8 cellular contexts compared by ENCODE assay signal in genomic region chr17:48107137-48108055, GRCh38.
DNase-seq lines count a peak whose midpoint lies in the region; ATAC-seq lines count a peak whose summit lies in the region.

SNX11 (plus strand) TSS chr17:48107766; CDS start chr17:48112044, 4,278 bp downstream.

- H3K27ac ChIP-seq in BLaER1 treated with 17β-estradiol and CSF1 and Interleukin-3, amounts not matched to agents 10 nM and 100 nM, result peak within 1 kb of the TSS; percentile 60 to 85 (median 77)
- H3K27ac ChIP-seq in cingulate gyrus (ENCODE audit: low read depth, low read length), result peak within 1 kb of the TSS; percentile 93
- H3K27ac ChIP-seq in layer of hippocampus (ENCODE audit: low read depth, low read length), result peak within 1 kb of the TSS; percentile 94

- DNase-seq in GM19240 (ENCODE audit: insufficient read length, low spot score) (peak; percentile 37), NCI-H524 treated with DMSO at 0.1 percent for 48 hours (lab: John Stamatoyannopoulos, UW) (peak; percentile 78)
- DNase-seq in activated CD4-positive, alpha-beta T cell treated with anti-CD3 and anti-CD28 coated beads for 4 hours, result peak; percentile 98 to 100
- peak; percentile 93 for DNase-seq in stimulated activated CD4-positive, alpha-beta T cell treated with anti-CD3 and anti-CD28 coated beads, Interleukin-1b, Interleukin-23, amount 100 ng/mL, for 48 hours

- H3K4me3 ChIP-seq in BLaER1 treated with 17β-estradiol and CSF1 and Interleukin-3, amounts not matched to agents 10 nM and 100 nM, result peak within 1 kb of the TSS; percentile 73 to 96 (median 82)

- H3K9ac ChIP-seq in BLaER1 treated with 17β-estradiol and CSF1 and Interleukin-3, amounts not matched to agents 10 nM and 100 nM, result peak within 1 kb of the TSS; percentile 73 to 86 (median 81)

- peaks cover 0 to 11% (median 0%) of the 10 kb centered on the region in 11 experiments; a peak in 6 of 22 replicates for H3K36me3 ChIP-seq in BLaER1 treated with 17β-estradiol and CSF1 and Interleukin-3, amounts not matched to agents 10 nM and 100 nM

- H3K4me2 ChIP-seq in BLaER1 treated with 17β-estradiol and CSF1 and Interleukin-3, amounts not matched to agents 10 nM and 100 nM, result peak within 1 kb of the TSS; percentile 69 to 97 (median 85)

- H3K27me3 ChIP-seq in BLaER1 treated with 17β-estradiol and CSF1 and Interleukin-3, amounts not matched to agents 10 nM and 100 nM, result no peaks in the 10 kb centered on the region
- H3K27me3 ChIP-seq in layer of hippocampus (ENCODE audit: control insufficient read depth, insufficient read depth, low read length), result no peaks in the 10 kb centered on the region

- peaks cover 0 to 38% (median 6%) of the 10 kb centered on the region in 11 experiments; a peak in 8 of 22 replicates for H4K20me1 ChIP-seq in BLaER1 treated with 17β-estradiol and CSF1 and Interleukin-3, amounts not matched to agents 10 nM and 100 nM

- peaks cover 57 to 81% (median 67%) of the 10 kb centered on the region in 10 experiments for H3K4me1 ChIP-seq in BLaER1 treated with 17β-estradiol and CSF1 and Interleukin-3, amounts not matched to agents 10 nM and 100 nM

- H3K9me3 ChIP-seq in BLaER1 treated with 17β-estradiol and CSF1 and Interleukin-3, amounts not matched to agents 10 nM and 100 nM (replicated peaks in 1 of 11), result peaks cover 3 to 22% (median 9%) of the 10 kb centered on the region in 11 experiments; a peak in 16 of 22 replicates

- peak; percentile 53 for ATAC-seq in HG03457 (IDR thresholded peaks at IDR 0.05; ENCODE audit: unreplicated experiment)

Comparison
In these comparisons a context has a peak if more than half of its experiments do, and no peak if none do; other contexts are left out.
1. Peak in every context shown above with its lines: DNase-seq, ATAC-seq, H3K4me3 ChIP-seq and H3K27ac ChIP-seq.
2. DNase-seq: peak in every context shown above with its lines; median percentile 99 in activated CD4-positive, alpha-beta T cell treated with anti-CD3 and anti-CD28 coated beads for 4 hours; 93 in stimulated activated CD4-positive, alpha-beta T cell treated with anti-CD3 and anti-CD28 coated beads, Interleukin-1b, Interleukin-23, amount 100 ng/mL, for 48 hours; 78 in NCI-H524 treated with DMSO at 0.1 percent for 48 hours; 37 in GM19240.